Comparison of ENCODE assay signal across 8 cellular contexts in the genomic region with DNA sequence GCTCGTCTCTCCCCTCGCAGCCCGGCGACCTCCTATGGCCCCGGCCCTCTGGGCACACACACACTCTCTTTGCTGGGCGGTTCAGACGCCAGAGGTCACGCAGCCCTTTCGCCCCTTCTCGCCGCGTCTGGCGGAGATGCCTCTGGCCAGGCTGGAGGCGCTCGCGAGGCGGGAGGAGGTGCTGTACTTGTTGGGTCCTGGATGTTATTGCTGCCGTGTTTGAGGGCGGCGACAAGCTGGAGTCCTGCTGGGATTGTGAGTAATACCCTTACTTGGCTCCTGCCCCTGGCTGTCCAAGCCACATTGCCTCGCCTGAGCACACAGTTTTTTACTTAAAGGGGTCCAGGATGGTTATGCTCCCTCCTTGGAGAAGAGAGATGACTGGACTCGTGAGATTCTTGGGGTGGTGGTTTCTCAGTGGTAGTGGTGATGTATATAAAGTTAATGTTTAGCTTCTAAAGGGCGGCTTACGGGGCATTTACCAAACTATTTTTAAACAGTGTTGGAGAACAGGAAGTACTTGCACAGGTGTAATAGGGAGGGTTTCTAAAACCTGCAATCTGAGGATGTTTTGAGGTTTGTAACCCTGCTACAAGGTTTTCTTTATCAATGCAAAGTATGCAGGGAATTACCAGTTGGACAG. TPM values are rescaled to one million over a fixed set of nuclear protein-coding genes. Genes with fewer than 3 reads are reported as not detected.
DNase-seq lines count a peak whose midpoint lies in the region; ATAC-seq and TF ChIP-seq lines count a peak whose summit lies in the region.

No MANE protein-coding gene starts in this region.

- peak overlapping the region; percentile 91 for H3K4me3 ChIP-seq in HUES6 (ENCODE audit: low read depth, low read length)
- peak overlapping the region; percentile 53 to 88 (median 74) for H3K4me3 ChIP-seq in Peyer's patch
- H3K4me3 ChIP-seq in fibroblast of the aortic adventitia (ENCODE audit: low read depth, low read length), result peak overlapping the region; percentile 85

- H3K27ac Mint-ChIP-seq in natural killer cell treated with Interleukin-12 subunit alpha and Interleukin-12 subunit beta and Interleukin-15 and Interleukin-18, amount 100 ng/mL, for 72 hours, result peak overlapping the region; percentile 79 to 88
- peak overlapping the region; percentile 89 for H3K27ac Mint-ChIP-seq in stimulated activated naive CD8-positive, alpha-beta T cell treated with anti-CD3 and anti-CD28 coated beads, Interleukin-15, Interleukin-2, amounts not matched to agents 100 ng/mL and 50 ng/mL, for 24 hours

- H3K4me1 Mint-ChIP-seq in natural killer cell treated with Interleukin-12 subunit alpha and Interleukin-12 subunit beta and Interleukin-15 and Interleukin-18, amount 100 ng/mL, for 72 hours (ENCODE audit: low read depth in 2 of 2), result peaks cover 25 to 43% of the 10 kb centered on the region in 2 donors
- peaks cover 57% of the 10 kb centered on the region for H3K4me1 Mint-ChIP-seq in stimulated activated naive CD8-positive, alpha-beta T cell treated with anti-CD3 and anti-CD28 coated beads, Interleukin-15, Interleukin-2, amounts not matched to agents 100 ng/mL and 50 ng/mL, for 24 hours (ENCODE audit: low read depth)

- peak; percentile 57 for ATAC-seq in GM21526 (IDR thresholded peaks at IDR 0.05; ENCODE audit: low FRiP score, unreplicated experiment)
- ATAC-seq in natural killer cell treated with Interleukin-12 subunit alpha and Interleukin-12 subunit beta and Interleukin-15 and Interleukin-18, amount 100 ng/mL, for 72 hours, result peak; percentile 68 to 76

- H3K27ac ChIP-seq in HUES6 (ENCODE audit: low read depth, low read length) (peak overlapping the region; percentile 66), Peyer's patch (peak overlapping the region; percentile 82 to 98 (median 94))

- peaks cover 10 to 11% of the 10 kb centered on the region in 2 donors for H3K27me3 Mint-ChIP-seq in natural killer cell treated with Interleukin-12 subunit alpha and Interleukin-12 subunit beta and Interleukin-15 and Interleukin-18, amount 100 ng/mL, for 72 hours
- no peaks in the 10 kb centered on the region for H3K27me3 Mint-ChIP-seq in stimulated activated naive CD8-positive, alpha-beta T cell treated with anti-CD3 and anti-CD28 coated beads, Interleukin-15, Interleukin-2, amounts not matched to agents 100 ng/mL and 50 ng/mL, for 24 hours

- H3K36me3 ChIP-seq in HUES6 (ENCODE audit: control insufficient read depth, insufficient read depth, low read length), result peaks cover 10% of the 10 kb centered on the region
- peaks cover 0 to 11% (median 0%) of the 10 kb centered on the region in 3 donors for H3K36me3 ChIP-seq in Peyer's patch

- H3K4me1 ChIP-seq in HUES6 (ENCODE audit: control insufficient read depth, insufficient read depth, low read length) (peaks cover 24% of the 10 kb centered on the region), Peyer's patch (no peaks in the 10 kb centered on the region)

- H3K27me3 ChIP-seq in HUES6 (ENCODE audit: control insufficient read depth, insufficient read depth, low read length), result no peaks in the 10 kb centered on the region
- no peaks in the 10 kb centered on the region for H3K27me3 ChIP-seq in Peyer's patch

- no peaks in the 10 kb centered on the region for H3K9me3 Mint-ChIP-seq in natural killer cell treated with Interleukin-12 subunit alpha and Interleukin-12 subunit beta and Interleukin-15 and Interleukin-18, amount 100 ng/mL, for 72 hours
- H3K9me3 Mint-ChIP-seq in stimulated activated naive CD8-positive, alpha-beta T cell treated with anti-CD3 and anti-CD28 coated beads, Interleukin-15, Interleukin-2, amounts not matched to agents 100 ng/mL and 50 ng/mL, for 24 hours, result no peaks in the 10 kb centered on the region

- peak in 2 of 6 experiments; percentile 5 to 26 for TF ChIP-seq CTCF in Peyer's patch (IDR thresholded peaks at IDR 0.05)
- peak; percentile 51 for TF ChIP-seq CTCF in fibroblast of the aortic adventitia (IDR thresholded peaks at IDR 0.05; ENCODE audit: insufficient read depth, low read length)

- H3K4me3 Mint-ChIP-seq in natural killer cell treated with Interleukin-12 subunit alpha and Interleukin-12 subunit beta and Interleukin-15 and Interleukin-18, amount 100 ng/mL, for 72 hours, result peak overlapping the region; percentile 95
- peak overlapping the region; percentile 88 for H3K4me3 Mint-ChIP-seq in stimulated activated naive CD8-positive, alpha-beta T cell treated with anti-CD3 and anti-CD28 coated beads, Interleukin-15, Interleukin-2, amounts not matched to agents 100 ng/mL and 50 ng/mL, for 24 hours

- no peaks in the 10 kb centered on the region for H3K9me3 ChIP-seq in HUES6 (ENCODE audit: control insufficient read depth, insufficient read depth, low read depth, low read length)
- no peaks in the 10 kb centered on the region for H3K9me3 ChIP-seq in Peyer's patch

- DNase-seq in DMS 273 (lab: John Stamatoyannopoulos, UW; ENCODE audit: unreplicated experiment) (peak; percentile 86), Peyer's patch (peak; percentile 68 to 92 (median 91)), fibroblast of the aortic adventitia (ENCODE audit: low read depth) (peak; percentile 94)
- DNase-seq in activated T-helper 9 cell treated with anti-CD3 and anti-CD28 coated beads, Interleukin-2, amount 50 U/mL, for 16 hours (ENCODE audit: low read depth), result peak; percentile 52
- peak; percentile 79 for DNase-seq in natural killer cell treated with Interleukin-12 subunit alpha and Interleukin-12 subunit beta and Interleukin-15 and Interleukin-18, amount 100 ng/mL, for 72 hours (ENCODE audit: low spot score)

- TF ChIP-seq POLR2A in Peyer's patch (IDR thresholded peaks at IDR 0.05), result no peak

- H3K9ac ChIP-seq in HUES6 (ENCODE audit: low read length), result peak overlapping the region; percentile 93

- H3K36me3 Mint-ChIP-seq in natural killer cell treated with Interleukin-12 subunit alpha and Interleukin-12 subunit beta and Interleukin-15 and Interleukin-18, amount 100 ng/mL, for 72 hours, result no peaks in the 10 kb centered on the region
- peaks cover 9% of the 10 kb centered on the region for H3K36me3 Mint-ChIP-seq in stimulated activated naive CD8-positive, alpha-beta T cell treated with anti-CD3 and anti-CD28 coated beads, Interleukin-15, Interleukin-2, amounts not matched to agents 100 ng/mL and 50 ng/mL, for 24 hours (ENCODE audit: low read depth)

RNA-seq across cellular contexts. Expression of a gene that starts 0.6 kb away (rescaled TPM):
- total RNA-seq in Peyer's patch, result 10 to 100 TPM; 41.5 to 75.1 (median 59.3) TPM
- total RNA-seq in fibroblast of the aortic adventitia (ENCODE audit: low replicate concordance), result 69.2 and 209 TPM in 2 replicates
- 1 to 10 TPM; 5.7 to 6.1 TPM for total RNA-seq in natural killer cell treated with Interleukin-12 subunit alpha and Interleukin-12 subunit beta and Interleukin-15 and Interleukin-18, amount 100 ng/mL, for 72 hours

Comparison
In these comparisons a context has a peak if more than half of its experiments do, and no peak if none do; other contexts are left out.
1. Peak in every context shown above with its lines: DNase-seq, ATAC-seq, H3K4me3 ChIP-seq and H3K27ac ChIP-seq.